Comparison of ENCODE assay signal across 27 cellular contexts in the genomic region with DNA sequence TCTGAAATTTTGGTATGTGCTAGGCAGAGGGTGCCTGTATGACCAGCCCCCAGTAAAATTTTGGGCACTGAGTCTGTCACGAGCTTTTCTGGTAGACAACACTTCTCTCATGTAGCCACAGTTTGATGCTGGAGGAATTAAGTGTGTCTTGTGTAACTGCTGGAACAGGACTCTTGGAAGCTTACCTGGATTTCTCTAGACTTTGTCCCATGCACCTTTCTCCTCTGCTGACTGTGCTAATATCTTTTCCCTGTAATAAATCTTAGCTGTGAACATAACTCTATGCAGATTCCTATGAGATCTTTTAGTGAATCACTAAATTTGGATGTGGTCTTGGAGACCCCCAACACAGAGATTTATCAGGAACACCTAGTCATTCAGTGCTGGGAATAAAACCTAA.
"Had no signal": no experiment of that assay in that cellular context is flagged by ENCODE, and none has a peak within 500 bp of the region (broad histone marks: within the 10 kb centered on the region; RNA-seq: fewer than 3 reads in every experiment).

No MANE protein-coding gene starts in this region.

- H3K4me3 ChIP-seq: colonic mucosa, coronary artery, dorsolateral prefrontal cortex, esophagus muscularis mucosa, esophagus squamous epithelium, gastrocnemius medialis, gastroesophageal sphincter, heart left ventricle, heart right ventricle had no signal

- H3K9me3 ChIP-seq: colonic mucosa, esophagus muscularis mucosa, esophagus squamous epithelium, gastrocnemius medialis, gastroesophageal sphincter, heart left ventricle, heart right ventricle had no signal

- H3K4me1 ChIP-seq: colonic mucosa, esophagus muscularis mucosa, esophagus squamous epithelium, foreskin keratinocyte, gastrocnemius medialis, gastroesophageal sphincter had no signal

- H3K27me3 ChIP-seq: colonic mucosa, dorsolateral prefrontal cortex, esophagus muscularis mucosa, esophagus squamous epithelium, foreskin keratinocyte, gastrocnemius medialis, gastroesophageal sphincter, heart left ventricle, heart right ventricle had no signal

- FAIRE-seq: colon, endometrium, frontal cortex had no signal

- H3K27ac ChIP-seq: colonic mucosa, coronary artery, dorsolateral prefrontal cortex, epithelial cell of prostate, esophagus muscularis mucosa, esophagus squamous epithelium, foreskin keratinocyte, gastrocnemius medialis, gastroesophageal sphincter, heart left ventricle, heart right ventricle had no signal

- DNase-seq: colonic mucosa; cortex of kidney; dermis blood vessel endothelial cell; dorsolateral prefrontal cortex; effector CD4-positive, alpha-beta T cell; effector CD8-positive, alpha-beta T cell; effector memory CD4-positive, alpha-beta T cell; effector memory CD8-positive, alpha-beta T cell; endodermal cell; erythroblast; esophagus squamous epithelium; foreskin fibroblast; foreskin keratinocyte; foreskin melanocyte; gastrocnemius medialis; glutamatergic neuron; head of caudate nucleus; heart left ventricle; heart right ventricle had no signal

- ATAC-seq: effector memory CD8-positive, alpha-beta T cell; esophagus mucosa; foreskin keratinocyte; gastrocnemius medialis; gastroesophageal sphincter; heart left ventricle; heart right ventricle had no signal
